1 cellular context compared by ENCODE assay signal in the genomic region with DNA sequence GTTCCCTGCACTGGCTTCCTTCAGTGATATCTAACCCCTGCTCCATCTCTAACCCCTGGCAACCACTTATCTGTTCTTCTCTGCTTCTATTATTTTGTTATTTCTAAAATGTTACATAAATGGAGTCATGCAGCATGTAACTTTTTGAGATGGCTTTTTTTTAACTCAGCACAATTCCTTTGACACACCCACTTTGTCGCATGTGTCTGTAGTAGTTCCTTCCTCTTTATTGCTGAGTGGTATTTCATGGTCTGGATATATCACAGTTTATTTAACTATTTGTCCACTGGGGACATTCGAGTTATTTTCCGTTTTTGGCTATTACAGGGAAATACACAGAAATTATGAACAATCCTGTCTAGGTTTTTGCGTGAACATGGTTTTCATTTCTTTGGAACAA.
TF ChIP-seq lines count a peak whose summit lies in the region.

No MANE protein-coding gene starts in this region.

TF ChIP-seq in endothelial cell of umbilical vein, 7 proteins besides CTCF, POLR2A, EP300 and RAD21:
- TF ChIP-seq FOS (IDR thresholded peaks at IDR 0.05; ENCODE audit: borderline replicate concordance, insufficient read depth, low read length) (no peak), EZH2 (IDR thresholded peaks at IDR 0.05; ENCODE audit: borderline replicate concordance, low read depth, low read length, severe bottlenecking) (no peak)
